In the genomic region with DNA sequence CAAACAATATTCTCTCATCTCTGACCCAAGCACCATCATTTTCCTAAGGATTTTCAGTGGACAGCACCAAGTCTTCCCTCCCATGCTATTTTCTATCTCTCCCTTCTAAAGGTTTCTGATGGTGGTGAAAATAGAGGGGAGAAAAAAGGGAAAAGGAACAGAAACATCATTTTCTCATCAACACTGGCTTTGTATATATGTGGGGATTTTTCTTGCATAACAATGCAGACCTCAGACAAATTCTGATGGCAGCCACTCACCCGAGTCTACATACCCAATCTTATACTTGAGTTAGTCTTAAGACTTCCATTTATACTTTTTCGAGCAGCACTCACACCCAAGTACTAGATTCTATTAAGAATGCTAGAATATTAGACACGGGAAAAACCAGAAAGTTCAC, we compare ENCODE assay signal across 23 cellular contexts.
A peak's percentile ranks its signal among the peaks of the same experiment; 100 is the strongest.
DNase-seq lines count a peak whose midpoint lies in the region; ATAC-seq, FAIRE-seq and TF ChIP-seq lines count a peak whose summit lies in the region.
"Had no signal": no experiment of that assay in that cellular context is flagged by ENCODE, and none has a peak within 500 bp of the region (broad histone marks: within the 10 kb centered on the region; RNA-seq: fewer than 3 reads in every experiment).

No MANE protein-coding gene starts in this region.

- no peak for TF ChIP-seq POLR2A in GM12878 (IDR thresholded peaks at IDR 0.05; ENCODE audit: low read depth, low read length)

- peak overlapping the region; percentile 65 for H3K4me3 Mint-ChIP-seq in natural killer cell treated with Interleukin-12 subunit alpha and Interleukin-12 subunit beta and Interleukin-15 and Interleukin-18, amount 100 ng/mL, for 72 hours
- no peak overlapping the region for H3K4me3 Mint-ChIP-seq in natural killer cell
- H3K4me3 Mint-ChIP-seq: CD4-positive, CD25-positive, alpha-beta regulatory T cell had no signal

- H3K9ac ChIP-seq in GM12878 (ENCODE audit: control insufficient read depth, insufficient read depth, low read length) = peak overlapping the region; percentile 16; the same call in 1 of the 2 replicates
- H3K9ac ChIP-seq: BLaER1 had no signal

- POLR2A ChIA-PET in GM12878 (lab: Charles Lee) = no interaction called here

- H3K27me3 Mint-ChIP-seq in natural killer cell treated with Interleukin-12 subunit alpha and Interleukin-12 subunit beta and Interleukin-15 and Interleukin-18, amount 100 ng/mL, for 72 hours = peaks cover 0 to 2% of the 10 kb centered on the region in 2 donors
- no peaks in the 10 kb centered on the region for H3K27me3 Mint-ChIP-seq in natural killer cell (ENCODE audit: low read depth in 2 of 2)
- H3K27me3 Mint-ChIP-seq: CD4-positive, CD25-positive, alpha-beta regulatory T cell had no signal

- SMC1A ChIA-PET in GM12878 (lab: Charles Lee; ENCODE audit: uncharacterized antibody, unreplicated experiment) = no interaction called here

- peak overlapping the region; percentile 86 to 91 for H3K27ac Mint-ChIP-seq in natural killer cell treated with Interleukin-12 subunit alpha and Interleukin-12 subunit beta and Interleukin-15 and Interleukin-18, amount 100 ng/mL, for 72 hours
- no peak overlapping the region for H3K27ac Mint-ChIP-seq in natural killer cell
- H3K27ac Mint-ChIP-seq: CD4-positive, CD25-positive, alpha-beta regulatory T cell had no signal

- peaks cover 6% of the 10 kb centered on the region for H3K9me3 ChIP-seq in GM12878 (replicated peaks; ENCODE audit: control insufficient read depth, insufficient read depth, low read length)
- H3K9me3 ChIP-seq: BLaER1, SJCRH30 had no signal

- RAD21 ChIA-PET in GM12878 (lab: Charles Lee; ENCODE audit: unreplicated experiment) = no interaction called here

- H3K27ac ChIP-seq in GM12878 (ENCODE audit: control insufficient read depth, insufficient read depth) = peak overlapping the region; percentile 88
- H3K27ac ChIP-seq: BLaER1, HL-60, SJCRH30 had no signal

- no peaks in the 10 kb centered on the region for H3K79me2 ChIP-seq in GM12878 (ENCODE audit: control insufficient read depth, insufficient read depth, low read length)

- TF ChIP-seq EP300 in GM12878 (IDR thresholded peaks at IDR 0.05; ENCODE audit: borderline replicate concordance in 1 of 2, control insufficient read depth in 1 of 2, low read depth in 2 of 2, low read length in 2 of 2) = peak in 1 of 2 experiments; percentile 18; a peak in 1 of 4 replicates

- H3K4me3 ChIP-seq in GM12878 = no peak overlapping the region
- H3K4me3 ChIP-seq: BLaER1, SJCRH30 had no signal

- DNase-seq in natural killer cell treated with Interleukin-12 subunit alpha and Interleukin-12 subunit beta and Interleukin-15 and Interleukin-18, amount 100 ng/mL, for 72 hours (ENCODE audit: low spot score) = no peak
- DNase-seq in natural killer cell = no peak
- DNase-seq in MV-4-11 (lab: John Stamatoyannopoulos, UW) = peak; percentile 61
- peak; percentile 45 for DNase-seq in GM12878 (ENCODE audit: low read depth, low spot score)
- no peak for DNase-seq in HuH-7.5 (ENCODE audit: low spot score)
- DNase-seq in NCI-H187 treated with DMSO at 0.1 percent for 48 hours (lab: John Stamatoyannopoulos, UW) = no peak
- DNase-seq in effector CD4-positive, alpha-beta T cell = no peak
- DNase-seq: 8988T, DMS153, DND-41, Karpas-422, NCI-H1092 treated with DMSO at 0.1 percent for 48 hours, NCI-H1436 treated with DMSO at 0.1 percent for 48 hours, NCI-H2029, NCI-H446, NCI-H526, SJCRH30 had no signal

- TF ChIP-seq RAD21 in GM12878 (IDR thresholded peaks at IDR 0.05; ENCODE audit: insufficient read depth, low read depth, low read length) = no peak

- WGBS in GM12878 (ENCODE audit: insufficient coverage, insufficient replicate concordance, low lambda C conversion rate, missing lambda C conversion rate) = 7% methylated on average over 3 of the region's 3 CpGs

- in situ Hi-C loops in GM12878 (cut with MboI) = no loop called here

- intact Hi-C loops in natural killer cell (cut with micrococcal nuclease) = no loop called here
- intact Hi-C loops in GM12878 (cut with micrococcal nuclease; ENCODE audit: unreplicated experiment) = loop anchor here (5.0 kb wide), 1 partner anchor 114 kb away; no protein-coding TSS in a partner anchor

- ATAC-seq in natural killer cell treated with Interleukin-12 subunit alpha and Interleukin-12 subunit beta and Interleukin-15 and Interleukin-18, amount 100 ng/mL, for 72 hours = no peak
- ATAC-seq in natural killer cell (no peak), GM12878 (peak; percentile 82)
- ATAC-seq: HCT116, SK-N-SH treated with all-trans-retinoic acid at 6 μM for 48 hours had no signal

- peaks cover 14 to 25% of the 10 kb centered on the region in 2 donors for H3K4me1 Mint-ChIP-seq in natural killer cell treated with Interleukin-12 subunit alpha and Interleukin-12 subunit beta and Interleukin-15 and Interleukin-18, amount 100 ng/mL, for 72 hours (ENCODE audit: low read depth in 2 of 2)
- H3K4me1 Mint-ChIP-seq in natural killer cell = peaks cover 0 to 7% of the 10 kb centered on the region in 2 donors
- H3K4me1 Mint-ChIP-seq: CD4-positive, CD25-positive, alpha-beta regulatory T cell had no signal

- no peak overlapping the region for H2AFZ ChIP-seq in GM12878 (ENCODE audit: control insufficient read depth, low read depth, low read length)

- no TSS peak for BruUV-seq in GM12878 (replicated peaks; lab: Mats Ljungman, UMichigan)

- no peaks in the 10 kb centered on the region for H3K36me3 ChIP-seq in GM12878 (ENCODE audit: control insufficient read depth in 2 of 2, insufficient read depth in 2 of 2, low read length in 1 of 2)
- H3K36me3 ChIP-seq: BLaER1, SJCRH30 had no signal

- no peaks in the 10 kb centered on the region for H4K20me1 ChIP-seq in GM12878 (ENCODE audit: control insufficient read depth, insufficient read depth)
- H4K20me1 ChIP-seq: BLaER1 had no signal

- TF ChIP-seq CTCF in natural killer cell (IDR thresholded peaks at IDR 0.05) = no peak
- no peak for TF ChIP-seq CTCF in GM12878 (IDR thresholded peaks at IDR 0.05 in 2 of 3, conservative IDR thresholded peaks at IDR 0.05 in 1 of 3; ENCODE audit: control insufficient read depth in 2 of 3, extremely low read depth in 1 of 3, insufficient read depth in 1 of 3, low read depth in 3 of 3, low read length in 3 of 3)

- H3K4me1 ChIP-seq in GM12878 (ENCODE audit: control insufficient read depth, insufficient read depth, low read length) = peaks cover 21% of the 10 kb centered on the region
- H3K4me1 ChIP-seq: BLaER1, SJCRH30 had no signal

- peak; percentile 84 for FAIRE-seq in GM12878 (lab: Jason Lieb, UNC)
- FAIRE-seq: RCC 7860 had no signal

- peaks cover 2% of the 10 kb centered on the region for H3K9me3 Mint-ChIP-seq in natural killer cell treated with Interleukin-12 subunit alpha and Interleukin-12 subunit beta and Interleukin-15 and Interleukin-18, amount 100 ng/mL, for 72 hours
- H3K9me3 Mint-ChIP-seq in natural killer cell = peaks cover 5 to 10% of the 10 kb centered on the region in 2 donors

- CTCF ChIA-PET in GM12878 (lab: Yijun Ruan, JAX) = no interaction called here

- no peaks in the 10 kb centered on the region for H3K27me3 ChIP-seq in GM12878 (replicated peaks in 1 of 2; ENCODE audit: control insufficient read depth in 2 of 2, insufficient read depth in 2 of 2, low read length in 1 of 2)
- H3K27me3 ChIP-seq: BLaER1, SJCRH30 had no signal

- peak overlapping the region; percentile 63; the same call in 1 of the 2 replicates for H3K4me2 ChIP-seq in GM12878 (ENCODE audit: control insufficient read depth, insufficient read depth)
- H3K4me2 ChIP-seq: BLaER1 had no signal

- H3K36me3 Mint-ChIP-seq in natural killer cell treated with Interleukin-12 subunit alpha and Interleukin-12 subunit beta and Interleukin-15 and Interleukin-18, amount 100 ng/mL, for 72 hours = peaks cover 40% of the 10 kb centered on the region
- H3K36me3 Mint-ChIP-seq in natural killer cell = peaks cover 12% of the 10 kb centered on the region
- H3K36me3 Mint-ChIP-seq: CD4-positive, CD25-positive, alpha-beta regulatory T cell had no signal

TF ChIP-seq in GM12878, 131 proteins besides CTCF, POLR2A, EP300 and RAD21 (continues in another document):
- TF ChIP-seq YY1 (IDR thresholded peaks at IDR 0.05; ENCODE audit: low read depth, low read length) (no peak), RUNX3 (IDR thresholded peaks at IDR 0.05; ENCODE audit: low read length) (peak; percentile 25; the same call in 1 of the 2 replicates), ZNF384 (IDR thresholded peaks at IDR 0.05; ENCODE audit: borderline replicate concordance, low read depth, low read length) (no peak), IRF4 (IDR thresholded peaks at IDR 0.05; ENCODE audit: low read depth, low read length) (no peak), ZNF24 (IDR thresholded peaks at IDR 0.05) (0 out of 2 replicates have a peak, but pooled peaks have one; percentile 12), SPI1 (IDR thresholded peaks at IDR 0.05; ENCODE audit: borderline replicate concordance, insufficient read depth, low read depth, low read length) (peak; percentile 28; the same call in 1 of the 2 replicates)
- TF ChIP-seq, protein P1, sequence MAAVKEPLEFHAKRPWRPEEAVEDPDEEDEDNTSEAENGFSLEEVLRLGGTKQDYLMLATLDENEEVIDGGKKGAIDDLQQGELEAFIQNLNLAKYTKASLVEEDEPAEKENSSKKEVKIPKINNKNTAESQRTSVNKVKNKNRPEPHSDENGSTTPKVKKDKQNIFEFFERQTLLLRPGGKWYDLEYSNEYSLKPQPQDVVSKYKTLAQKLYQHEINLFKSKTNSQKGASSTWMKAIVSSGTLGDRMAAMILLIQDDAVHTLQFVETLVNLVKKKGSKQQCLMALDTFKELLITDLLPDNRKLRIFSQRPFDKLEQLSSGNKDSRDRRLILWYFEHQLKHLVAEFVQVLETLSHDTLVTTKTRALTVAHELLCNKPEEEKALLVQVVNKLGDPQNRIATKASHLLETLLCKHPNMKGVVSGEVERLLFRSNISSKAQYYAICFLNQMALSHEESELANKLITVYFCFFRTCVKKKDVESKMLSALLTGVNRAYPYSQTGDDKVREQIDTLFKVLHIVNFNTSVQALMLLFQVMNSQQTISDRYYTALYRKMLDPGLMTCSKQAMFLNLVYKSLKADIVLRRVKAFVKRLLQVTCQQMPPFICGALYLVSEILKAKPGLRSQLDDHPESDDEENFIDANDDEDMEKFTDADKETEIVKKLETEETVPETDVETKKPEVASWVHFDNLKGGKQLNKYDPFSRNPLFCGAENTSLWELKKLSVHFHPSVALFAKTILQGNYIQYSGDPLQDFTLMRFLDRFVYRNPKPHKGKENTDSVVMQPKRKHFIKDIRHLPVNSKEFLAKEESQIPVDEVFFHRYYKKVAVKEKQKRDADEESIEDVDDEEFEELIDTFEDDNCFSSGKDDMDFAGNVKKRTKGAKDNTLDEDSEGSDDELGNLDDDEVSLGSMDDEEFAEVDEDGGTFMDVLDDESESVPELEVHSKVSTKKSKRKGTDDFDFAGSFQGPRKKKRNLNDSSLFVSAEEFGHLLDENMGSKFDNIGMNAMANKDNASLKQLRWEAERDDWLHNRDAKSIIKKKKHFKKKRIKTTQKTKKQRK (IDR thresholded peaks at IDR 0.05; ENCODE audit: low read depth, low read length) = no peak

Comparison
In these comparisons a context has a peak if more than half of its experiments do, and no peak if none do; other contexts are left out.
1. H3K27ac Mint-ChIP-seq: peak in natural killer cell treated with Interleukin-12 subunit alpha and Interleukin-12 subunit beta and Interleukin-15 and Interleukin-18, amount 100 ng/mL, for 72 hours (2 of 2); none in natural killer cell (0 of 2).
2. DNase-seq: peak in MV-4-11 (single experiment) and GM12878 (single experiment); none in natural killer cell treated with Interleukin-12 subunit alpha and Interleukin-12 subunit beta and Interleukin-15 and Interleukin-18, amount 100 ng/mL, for 72 hours (single experiment), natural killer cell (single experiment), HuH-7.5 (single experiment), NCI-H187 treated with DMSO at 0.1 percent for 48 hours (single experiment) and effector CD4-positive, alpha-beta T cell (single experiment).